Comparison of ENCODE assay signal across 13 cellular contexts in genomic region chr7:1554332-1555045, GRCh38. TPM values are rescaled to one million over a fixed set of nuclear protein-coding genes. Genes with fewer than 3 reads are reported as not detected.
DNase-seq lines count a peak whose midpoint lies in the region; ATAC-seq and TF ChIP-seq lines count a peak whose summit lies in the region.
"Had no signal": no experiment of that assay in that cellular context is flagged by ENCODE, and none has a peak within 500 bp of the region (broad histone marks: within the 10 kb centered on the region; RNA-seq: fewer than 3 reads in every experiment).

No MANE protein-coding gene starts in this region.

- H4K20me1 ChIP-seq in PC-3 (ENCODE audit: low read length) (no peaks in the 10 kb centered on the region), H9 (ENCODE audit: control insufficient read depth, insufficient read depth, insufficient read length) (no peaks in the 10 kb centered on the region), GM23248 (ENCODE audit: insufficient read depth) (no peaks in the 10 kb centered on the region)

- POLR2A ChIA-PET in PC-3 (lab: Charles Lee; ENCODE audit: unreplicated experiment) = interaction anchor here (0.6 to 2.1 kb wide), 3 partner anchors 17 to 328 kb away, joined by 6 to 12 read pairs (median 12); no protein-coding TSS in a partner anchor

- H2AK5ac ChIP-seq in H9 (ENCODE audit: insufficient read length, low read length) = no peak overlapping the region

- no peak overlapping the region for H3T11ph ChIP-seq in H9 (ENCODE audit: low read length)

- BruUV-seq in PC-3 (replicated peaks; lab: Mats Ljungman, UMichigan) = no TSS peak

- peak overlapping the region; percentile 94 for H3K4me2 ChIP-seq in PC-3 (ENCODE audit: low read length)
- no peak overlapping the region for H3K4me2 ChIP-seq in H9 (ENCODE audit: insufficient read depth, insufficient read length, low read length)
- no peak overlapping the region for H3K4me2 ChIP-seq in GM23248 (ENCODE audit: unreplicated experiment)

- H3K4ac ChIP-seq in H9 (ENCODE audit: low read depth, low read length) = no peak overlapping the region

- H4K5ac ChIP-seq in H9 (ENCODE audit: insufficient read length, low read depth, low read length) = no peak overlapping the region

- H3K79me1 ChIP-seq in H9 (ENCODE audit: insufficient read depth, low read depth, low read length, poor library complexity, severe bottlenecking) = no peaks in the 10 kb centered on the region

- H3K9ac ChIP-seq in PC-3 (ENCODE audit: low read length) = peak overlapping the region; percentile 97
- H3K9ac ChIP-seq in endodermal cell (ENCODE audit: extremely low read depth, low read length, poor library complexity, severe bottlenecking) = no peak overlapping the region
- peak overlapping the region; percentile 8 for H3K9ac ChIP-seq in rectal smooth muscle tissue (ENCODE audit: low read length)
- H3K9ac ChIP-seq in H9 (ENCODE audit: extremely low read depth, insufficient read length, low read length) = no peak overlapping the region
- no peak overlapping the region for H3K9ac ChIP-seq in GM23248

- H3K9me3 Mint-ChIP-seq in endodermal cell (no peaks in the 10 kb centered on the region), H9 (no peaks in the 10 kb centered on the region)
- H3K9me3 Mint-ChIP-seq: activated CD4-positive, alpha-beta T cell treated with anti-CD3 and anti-CD28 coated beads, Interleukin-2, amount 10 ng/mL, durations not matched to agents 24 days and 14 days; CD4-positive, alpha-beta memory T cell; naive thymus-derived CD4-positive, alpha-beta T cell had no signal

- H3K4me1 Mint-ChIP-seq in endodermal cell (peaks cover 14% of the 10 kb centered on the region), H9 (peaks cover 3 to 18% of the 10 kb centered on the region in 2 experiments)
- H3K4me1 Mint-ChIP-seq: activated CD4-positive, alpha-beta T cell treated with anti-CD3 and anti-CD28 coated beads, Interleukin-2, amount 10 ng/mL, durations not matched to agents 24 days and 14 days had no signal

- H3K27ac Mint-ChIP-seq in endodermal cell = peak overlapping the region; percentile 44
- H3K27ac Mint-ChIP-seq in H9 = peak overlapping the region in 1 of 3 experiments; percentile 76; a peak in 1 of 7 replicates
- H3K27ac Mint-ChIP-seq: activated CD4-positive, alpha-beta T cell treated with anti-CD3 and anti-CD28 coated beads, Interleukin-2, amount 10 ng/mL, durations not matched to agents 24 days and 14 days had no signal

- DNase-seq in PC-3 (no peak), endodermal cell (no peak), H9 (no peak), GM23248 (no peak)
- DNase-seq in stimulated activated CD4-positive, alpha-beta T cell treated with anti-CD3 and anti-CD28 coated beads, Interleukin-12 subunit alpha, Interleukin-12 subunit beta, amount 100 ng/mL, for 4 hours = no peak
- DNase-seq: activated CD4-positive, alpha-beta T cell treated with anti-CD3 and anti-CD28 coated beads, Interleukin-2, amount 10 ng/mL, durations not matched to agents 24 days and 14 days; CD4-positive, alpha-beta memory T cell; GOT3; naive thymus-derived CD4-positive, alpha-beta T cell; T-helper 1 cell had no signal

- H2AFZ ChIP-seq in PC-3 (ENCODE audit: low read length) (no peak overlapping the region), H9 (ENCODE audit: low read length) (no peak overlapping the region), GM23248 (no peak overlapping the region)

- H2BK120ac ChIP-seq in H9 (ENCODE audit: low read depth, low read length, poor library complexity, severe bottlenecking) = no peak overlapping the region

- H3K27me3 Mint-ChIP-seq in endodermal cell (ENCODE audit: insufficient read depth) (no peaks in the 10 kb centered on the region), H9 (ENCODE audit: low read depth) (no peaks in the 10 kb centered on the region; the same call in 1 of the 2 replicates)
- H3K27me3 Mint-ChIP-seq: activated CD4-positive, alpha-beta T cell treated with anti-CD3 and anti-CD28 coated beads, Interleukin-2, amount 10 ng/mL, durations not matched to agents 24 days and 14 days; naive thymus-derived CD4-positive, alpha-beta T cell had no signal

- intact Hi-C loops in PC-3 (cut with micrococcal nuclease) = loop anchor here (1.0 kb wide), 1 partner anchor 17 kb away; no protein-coding TSS in a partner anchor

- no peak overlapping the region for H2BK5ac ChIP-seq in H9 (ENCODE audit: insufficient read length, low read length)

- H3K4me1 ChIP-seq in PC-3 (ENCODE audit: insufficient read depth, low read length) = peaks cover 38% of the 10 kb centered on the region
- no peaks in the 10 kb centered on the region for H3K4me1 ChIP-seq in endodermal cell (ENCODE audit: control insufficient read depth, insufficient read depth, low read length)
- no peaks in the 10 kb centered on the region for H3K4me1 ChIP-seq in rectal smooth muscle tissue (ENCODE audit: control insufficient read depth, insufficient read depth, low read length)
- H3K4me1 ChIP-seq in H9 (ENCODE audit: insufficient read depth, low read length) = no peaks in the 10 kb centered on the region
- peaks cover 11% of the 10 kb centered on the region for H3K4me1 ChIP-seq in GM23248 (ENCODE audit: insufficient read depth)

- no peaks in the 10 kb centered on the region for H3K23me2 ChIP-seq in H9 (ENCODE audit: insufficient read length, low read depth, low read length, poor library complexity, severe bottlenecking)

- CTCF ChIA-PET in PC-3 (lab: Charles Lee) = no interaction called here

- WGBS in endodermal cell (ENCODE audit: insufficient coverage in 1 of 2, insufficient read length in 1 of 2), 2 experiments = 90 to 93% methylated on average over 13 to 20 of the region's 20 CpGs
- WGBS in H9 (ENCODE audit: extremely low coverage, insufficient read length, low lambda C conversion rate) = no CpG with 5 or more reads among the region's 20 CpGs
- 79 to 86% methylated on average over 17 to 20 of the region's 20 CpGs for WGBS in GM23248 (ENCODE audit: low coverage in 1 of 2, low lambda C conversion rate in 2 of 2, missing lambda C conversion rate in 2 of 2), 2 experiments

- no peaks in the 10 kb centered on the region for H3K36me3 Mint-ChIP-seq in endodermal cell (ENCODE audit: low read depth)
- no peaks in the 10 kb centered on the region for H3K36me3 Mint-ChIP-seq in H9 (ENCODE audit: insufficient read depth in 1 of 3, low read depth in 3 of 3)
- H3K36me3 Mint-ChIP-seq: CD4-positive, alpha-beta memory T cell; naive thymus-derived CD4-positive, alpha-beta T cell had no signal

- H3K36me3 ChIP-seq in PC-3 (ENCODE audit: low read depth, low read length) = no peaks in the 10 kb centered on the region
- no peaks in the 10 kb centered on the region for H3K36me3 ChIP-seq in endodermal cell (ENCODE audit: control insufficient read depth, insufficient read depth, low read length)
- no peaks in the 10 kb centered on the region for H3K36me3 ChIP-seq in rectal smooth muscle tissue (ENCODE audit: control insufficient read depth, insufficient read depth, low read length)
- H3K36me3 ChIP-seq in GM23248 (ENCODE audit: low read depth) = no peaks in the 10 kb centered on the region

- H3K27ac ChIP-seq in PC-3 (ENCODE audit: low read length) (peak overlapping the region; percentile 99), endodermal cell (ENCODE audit: low read depth, low read length) (no peak overlapping the region), rectal smooth muscle tissue (ENCODE audit: low read depth, low read length) (no peak overlapping the region), H9 (ENCODE audit: insufficient read length, low read depth, low read length) (no peak overlapping the region), GM23248 (no peak overlapping the region)

- H4K8ac ChIP-seq in H9 (replicated peaks; ENCODE audit: insufficient read length, low read depth, low read length) = no peak overlapping the region

- in situ Hi-C loops in GM23248 (cut with MboI) = no loop called here

- H3K9me3 ChIP-seq in PC-3 (ENCODE audit: low read length) (no peaks in the 10 kb centered on the region), endodermal cell (ENCODE audit: control insufficient read depth, low read length) (no peaks in the 10 kb centered on the region), H9 (ENCODE audit: control insufficient read depth, low read depth, low read length) (no peaks in the 10 kb centered on the region), GM23248 (ENCODE audit: low read depth) (no peaks in the 10 kb centered on the region)
- H3K9me3 ChIP-seq: testis had no signal

- no peak overlapping the region for H3K23ac ChIP-seq in H9 (ENCODE audit: insufficient read length, low read depth, low read length)

- no peak overlapping the region for H3K18ac ChIP-seq in H9 (ENCODE audit: insufficient read length, low read depth, low read length)

- no peak overlapping the region for H3K56ac ChIP-seq in H9 (ENCODE audit: insufficient read length, low read depth, low read length)

- no peak for ATAC-seq in PC-3
- ATAC-seq: naive thymus-derived CD4-positive, alpha-beta T cell had no signal

- H3K27me3 ChIP-seq in PC-3 (ENCODE audit: low read length) = no peaks in the 10 kb centered on the region
- H3K27me3 ChIP-seq in endodermal cell (ENCODE audit: control insufficient read depth, insufficient read depth, low read length, poor library complexity, severe bottlenecking) = no peaks in the 10 kb centered on the region
- H3K27me3 ChIP-seq in rectal smooth muscle tissue (ENCODE audit: control insufficient read depth, insufficient read depth, low read length) = peaks cover 2% of the 10 kb centered on the region
- H3K27me3 ChIP-seq in H9 (ENCODE audit: insufficient read depth, low read length) = no peaks in the 10 kb centered on the region
- no peaks in the 10 kb centered on the region for H3K27me3 ChIP-seq in GM23248 (replicated peaks; ENCODE audit: insufficient read depth)
- H3K27me3 ChIP-seq: testis had no signal

- H2BK20ac ChIP-seq in H9 (ENCODE audit: low read depth, low read length, poor library complexity, severe bottlenecking) = no peak overlapping the region

- H3K79me2 ChIP-seq in PC-3 (ENCODE audit: low read length) (peaks cover 20% of the 10 kb centered on the region), H9 (ENCODE audit: insufficient read depth, low read length) (no peaks in the 10 kb centered on the region), GM23248 (ENCODE audit: insufficient read depth) (no peaks in the 10 kb centered on the region)

- no peak overlapping the region for H3K14ac ChIP-seq in H9 (ENCODE audit: insufficient read depth, low read length)

- H3F3A ChIP-seq in PC-3 (ENCODE audit: low read length, unreplicated experiment) (no peaks in the 10 kb centered on the region), GM23248 (ENCODE audit: insufficient read depth) (no peaks in the 10 kb centered on the region)

- H4K91ac ChIP-seq in H9 (ENCODE audit: insufficient read length, low read depth, low read length) = no peak overlapping the region

- H2BK15ac ChIP-seq in H9 (ENCODE audit: low read depth, low read length) = no peak overlapping the region

- no peaks in the 10 kb centered on the region for H3K9me2 ChIP-seq in PC-3 (replicated peaks; ENCODE audit: low read length)
- H3K9me2 ChIP-seq in GM23248 (ENCODE audit: insufficient read depth) = no peaks in the 10 kb centered on the region

- peak overlapping the region; percentile 78 for H3K4me3 ChIP-seq in PC-3 (ENCODE audit: low read length)
- H3K4me3 ChIP-seq in endodermal cell (ENCODE audit: low read length) = no peak overlapping the region
- peak overlapping the region; percentile 29 for H3K4me3 ChIP-seq in rectal smooth muscle tissue (ENCODE audit: low read length)
- H3K4me3 ChIP-seq in GM23248 = no peak overlapping the region
- H3K4me3 ChIP-seq: testis had no signal

- TF ChIP-seq CTCF in PC-3 (conservative IDR thresholded peaks at IDR 0.05; ENCODE audit: low read depth, low read length) (no peak), endodermal cell (conservative IDR thresholded peaks at IDR 0.05) (no peak), H9 (conservative IDR thresholded peaks at IDR 0.05) (no peak)

- no peak overlapping the region for H3K4me3 Mint-ChIP-seq in endodermal cell
- no peak overlapping the region for H3K4me3 Mint-ChIP-seq in H9
- H3K4me3 Mint-ChIP-seq: activated CD4-positive, alpha-beta T cell treated with anti-CD3 and anti-CD28 coated beads, Interleukin-2, amount 10 ng/mL, durations not matched to agents 24 days and 14 days; CD4-positive, alpha-beta memory T cell; naive thymus-derived CD4-positive, alpha-beta T cell had no signal

- H2BK12ac ChIP-seq in H9 (ENCODE audit: insufficient read length, low read depth, low read length) = no peak overlapping the region

RNA-seq across cellular contexts. Expression of gene TMEM184A, which starts 1.5 kb away (rescaled TPM):
- total RNA-seq in PC-3 (2014; rRNA removed) (23.1 and 31.3 TPM in 2 replicates), endodermal cell (1 to 10 TPM; 4.6 to 5.1 TPM), H9 (2021) (1.3 and 1.5 TPM in 2 replicates)
- 0.43 TPM for polyA plus RNA-seq in endodermal cell (2013, experiment 1 of 2)
- polyA plus RNA-seq in endodermal cell (2013, experiment 2 of 2) = 1.1 TPM
- not detected in 2 replicates for total RNA-seq in GM23248 (2014; rRNA removed; shearing (Covaris generic))
- polyA plus RNA-seq in GM23248 (2016; fragmentation: Nextera tagmentation; extraction: Ambion mirVana) = not detected in 2 replicates
- total RNA-seq: activated CD4-positive, alpha-beta T cell treated with anti-CD3 and anti-CD28 coated beads, Interleukin-2, amount 10 ng/mL, durations not matched to agents 24 days and 14 days; CD4-positive, alpha-beta memory T cell; frontal cortex had no signal
- polyA plus RNA-seq: CD4-positive, alpha-beta memory T cell had no signal

RNA-seq across cellular contexts. Expression of gene PSMG3, which starts 15.3 kb away (rescaled TPM):
- total RNA-seq in PC-3 (2014; rRNA removed) (133 and 171 TPM in 2 replicates), endodermal cell (10 to 100 TPM; 30.1 to 44.3 TPM), H9 (2021) (63.0 and 71.1 TPM in 2 replicates)
- 30.0 TPM for polyA plus RNA-seq in endodermal cell (2013, experiment 1 of 2)
- 30.2 TPM for polyA plus RNA-seq in endodermal cell (2013, experiment 2 of 2)
- 28.3 and 36.8 TPM in 2 replicates for total RNA-seq in GM23248 (2014; rRNA removed; shearing (Covaris generic))
- 56.2 and 58.1 TPM in 2 replicates for polyA plus RNA-seq in GM23248 (2016; fragmentation: Nextera tagmentation; extraction: Ambion mirVana)

RNA-seq across cellular contexts. Expression of gene MAFK, which starts 24.0 kb away (rescaled TPM):
- total RNA-seq in PC-3 (2014; rRNA removed) (61.6 and 83.3 TPM in 2 replicates), endodermal cell (10 to 100 TPM in 1 of 2 donors, 1 to 10 TPM in 1; 7.7 to 10.7 TPM), H9 (2021) (15.6 and 16.3 TPM in 2 replicates)
- 5.6 TPM for polyA plus RNA-seq in endodermal cell (2013, experiment 1 of 2)
- 5.2 TPM for polyA plus RNA-seq in endodermal cell (2013, experiment 2 of 2)
- 35.0 and 45.9 TPM in 2 replicates for total RNA-seq in GM23248 (2014; rRNA removed; shearing (Covaris generic))
- polyA plus RNA-seq in GM23248 (2016; fragmentation: Nextera tagmentation; extraction: Ambion mirVana) = 3.5 and 3.8 TPM in 2 replicates

RNA-seq across cellular contexts. Expression of gene INTS1, which starts 50.3 kb away (rescaled TPM):
- total RNA-seq in PC-3 (2014; rRNA removed) (62.9 and 92.6 TPM in 2 replicates), endodermal cell (100 to 1,000 TPM; 145 to 178 TPM), H9 (2021) (133 and 135 TPM in 2 replicates)
- polyA plus RNA-seq in endodermal cell (2013, experiment 1 of 2) = 71.2 TPM
- 59.7 TPM for polyA plus RNA-seq in endodermal cell (2013, experiment 2 of 2)
- total RNA-seq in GM23248 (2014; rRNA removed; shearing (Covaris generic)) = 44.4 and 44.7 TPM in 2 replicates
- 24.8 and 25.4 TPM in 2 replicates for polyA plus RNA-seq in GM23248 (2016; fragmentation: Nextera tagmentation; extraction: Ambion mirVana)

Comparison
In these comparisons a context has a peak if more than half of its experiments do, and no peak if none do; other contexts are left out.
1. H3K4me3 ChIP-seq: peak in PC-3 (single experiment) and rectal smooth muscle tissue (single experiment); none in endodermal cell (single experiment) and GM23248 (single experiment).
2. H3K9ac ChIP-seq: peak in PC-3 (single experiment) and rectal smooth muscle tissue (single experiment); none in endodermal cell (single experiment), H9 (single experiment) and GM23248 (single experiment).